Comparison of ENCODE assay signal across 21 cellular contexts in the genomic region with DNA sequence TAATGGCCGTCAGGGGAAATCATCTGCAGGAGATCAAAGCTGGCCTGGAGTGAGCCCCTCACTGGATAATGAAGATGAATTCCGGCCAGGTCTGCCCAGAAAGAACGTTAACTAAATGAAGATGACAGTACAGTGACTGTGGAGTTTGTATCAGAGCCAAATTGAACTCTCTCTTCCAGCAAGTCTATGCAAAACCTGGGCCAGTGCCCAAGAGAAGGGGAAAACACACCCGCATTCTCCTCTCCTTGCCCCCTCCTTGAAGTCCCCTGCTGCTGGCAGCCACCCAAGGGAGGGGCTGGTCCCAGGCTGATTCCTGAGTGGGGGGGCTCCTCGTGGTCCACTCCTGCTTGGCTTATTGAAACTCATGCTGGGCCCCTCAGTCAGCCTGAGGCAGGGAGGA.
A peak's percentile ranks its signal among the peaks of the same experiment; 100 is the strongest.
DNase-seq lines count a peak whose midpoint lies in the region; ATAC-seq, FAIRE-seq and TF ChIP-seq lines count a peak whose summit lies in the region.
"Had no signal": no experiment of that assay in that cellular context is flagged by ENCODE, and none has a peak within 500 bp of the region (broad histone marks: within the 10 kb centered on the region; RNA-seq: fewer than 3 reads in every experiment).

No MANE protein-coding gene starts in this region.

- DNase-seq in G401 (ENCODE audit: low spot score), result peak; percentile 60
- peak; percentile 9 to 62 for DNase-seq in NCI-H446 (lab: John Stamatoyannopoulos, UW)
- DNase-seq in bronchial epithelial cell (ENCODE audit: low read depth), result peak; percentile 40
- DNase-seq in mesothelial cell of epicardium (ENCODE audit: low spot score in 2 of 2, unreplicated experiment in 2 of 2), result peak; percentile 63 to 82
- DNase-seq in NCI-H2081 treated with DMSO at 0.1 percent for 48 hours (lab: John Stamatoyannopoulos, UW), result no peak
- no peak for DNase-seq in NCI-H748 (lab: John Stamatoyannopoulos, UW; ENCODE audit: unreplicated experiment)
- DNase-seq in progenitor cell of endocrine pancreas (ENCODE audit: low spot score, unreplicated experiment), result no peak
- DNase-seq: activated CD4-positive, alpha-beta T cell treated with anti-CD3 and anti-CD28 coated beads for 4 hours; activated CD8-positive, alpha-beta memory T cell treated with anti-CD3 and anti-CD28 coated beads, Interleukin-2, amount 50 U/mL, for 4 hours; activated naive CD4-positive, alpha-beta T cell treated with anti-CD3 and anti-CD28 coated beads, Interleukin-2, amount 10 ng/mL, durations not matched to agents 7 days and 5 days; effector CD8-positive, alpha-beta T cell; GOT3; nephron progenitor cell; NK-92 treated with Interleukin-12 subunit alpha and Interleukin-12 subunit beta, amount 100 ng/mL, for 24 hours; right cardiac atrium; SIG-M5; stimulated activated CD4-positive, alpha-beta T cell treated with anti-CD3 and anti-CD28 coated beads, Interleukin-1b, Interleukin-23, amount 100 ng/mL, for 48 hours; T1000 had no signal

- no peak for ATAC-seq in HG03571 (IDR thresholded peaks at IDR 0.05; ENCODE audit: unreplicated experiment)

- TF ChIP-seq CTCF in bronchial epithelial cell (IDR thresholded peaks at IDR 0.05; ENCODE audit: insufficient read depth, low read length, severe bottlenecking) (no peak), mesothelial cell of epicardium (IDR thresholded peaks at IDR 0.05; ENCODE audit: unreplicated experiment) (no peak), progenitor cell of endocrine pancreas (IDR thresholded peaks at IDR 0.05; ENCODE audit: unreplicated experiment) (no peak)

- H3K4me1 Mint-ChIP-seq in mesothelial cell of epicardium (peaks cover 43% of the 10 kb centered on the region), progenitor cell of endocrine pancreas (ENCODE audit: low read depth) (no peaks in the 10 kb centered on the region)
- H3K4me1 Mint-ChIP-seq: activated naive CD4-positive, alpha-beta T cell treated with anti-CD3 and anti-CD28 coated beads, Interleukin-2, amount 10 ng/mL, durations not matched to agents 7 days and 5 days had no signal

- in situ Hi-C loops in G401 (cut with HindIII; ENCODE audit: low sequenced_read_pairs), result no loop called here

- no peak overlapping the region for H3K4me3 ChIP-seq in bronchial epithelial cell (ENCODE audit: low read depth, low read length)
- H3K4me3 ChIP-seq: cardiac muscle cell, lung had no signal

- FAIRE-seq in bronchial epithelial cell (lab: Jason Lieb, UNC), result no peak

- H3K4me3 Mint-ChIP-seq in mesothelial cell of epicardium, result no peak overlapping the region
- no peak overlapping the region for H3K4me3 Mint-ChIP-seq in progenitor cell of endocrine pancreas (ENCODE audit: low read depth)
- H3K4me3 Mint-ChIP-seq: activated naive CD4-positive, alpha-beta T cell treated with anti-CD3 and anti-CD28 coated beads, Interleukin-2, amount 10 ng/mL, durations not matched to agents 7 days and 5 days; nephron progenitor cell had no signal

- H3K27me3 Mint-ChIP-seq in mesothelial cell of epicardium (ENCODE audit: low read depth), result no peaks in the 10 kb centered on the region
- H3K27me3 Mint-ChIP-seq in progenitor cell of endocrine pancreas, result peaks cover 49% of the 10 kb centered on the region

- no peaks in the 10 kb centered on the region for H3K36me3 Mint-ChIP-seq in mesothelial cell of epicardium
- H3K36me3 Mint-ChIP-seq in progenitor cell of endocrine pancreas (ENCODE audit: insufficient read depth), result no peaks in the 10 kb centered on the region
- H3K36me3 Mint-ChIP-seq: activated naive CD4-positive, alpha-beta T cell treated with anti-CD3 and anti-CD28 coated beads, Interleukin-2, amount 10 ng/mL, durations not matched to agents 7 days and 5 days had no signal

- H3K27ac Mint-ChIP-seq in mesothelial cell of epicardium (peak overlapping the region; percentile 83), progenitor cell of endocrine pancreas (no peak overlapping the region)
- H3K27ac Mint-ChIP-seq: activated naive CD4-positive, alpha-beta T cell treated with anti-CD3 and anti-CD28 coated beads, Interleukin-2, amount 10 ng/mL, durations not matched to agents 7 days and 5 days; nephron progenitor cell had no signal

- H3K27me3 ChIP-seq in bronchial epithelial cell (ENCODE audit: control insufficient read depth, insufficient read depth, low read length), result peaks cover 2% of the 10 kb centered on the region
- H3K27me3 ChIP-seq: cardiac muscle cell had no signal

- H3K36me3 ChIP-seq in bronchial epithelial cell (ENCODE audit: control insufficient read depth, insufficient read depth, low read length), result no peaks in the 10 kb centered on the region
- H3K36me3 ChIP-seq: cardiac muscle cell had no signal

- H3K9me3 Mint-ChIP-seq in mesothelial cell of epicardium (no peaks in the 10 kb centered on the region), progenitor cell of endocrine pancreas (ENCODE audit: low read depth) (no peaks in the 10 kb centered on the region)
- H3K9me3 Mint-ChIP-seq: activated naive CD4-positive, alpha-beta T cell treated with anti-CD3 and anti-CD28 coated beads, Interleukin-2, amount 10 ng/mL, durations not matched to agents 7 days and 5 days; nephron progenitor cell had no signal

Comparison
In these comparisons a context has a peak if more than half of its experiments do, and no peak if none do; other contexts are left out.
1. DNase-seq: peak in G401 (single experiment), NCI-H446 (2 of 2), bronchial epithelial cell (single experiment) and mesothelial cell of epicardium (2 of 2); none in NCI-H2081 treated with DMSO at 0.1 percent for 48 hours (single experiment), NCI-H748 (single experiment) and progenitor cell of endocrine pancreas (single experiment).